ENCODE assay signal across 18 cellular contexts in genomic region chr6:45047573-45047972, GRCh38.
DNase-seq lines count a peak whose midpoint lies in the region; ATAC-seq and TF ChIP-seq lines count a peak whose summit lies in the region.
"Had no signal": no experiment of that assay in that cellular context is flagged by ENCODE, and none has a peak within 500 bp of the region (broad histone marks: within the 10 kb centered on the region; RNA-seq: fewer than 3 reads in every experiment).

No MANE protein-coding gene starts in this region.

- H3K4me3 Mint-ChIP-seq in stimulated activated naive CD8-positive, alpha-beta T cell treated with anti-CD3 and anti-CD28 coated beads, Interleukin-15, amount 100 ng/mL, for 72 hours: no peak overlapping the region
- no peak overlapping the region for H3K4me3 Mint-ChIP-seq in memory B cell
- H3K4me3 Mint-ChIP-seq: B cell; CD8-positive, alpha-beta T cell had no signal

- H3K27me3 Mint-ChIP-seq in stimulated activated naive CD8-positive, alpha-beta T cell treated with anti-CD3 and anti-CD28 coated beads, Interleukin-15, amount 100 ng/mL, for 72 hours: no peaks in the 10 kb centered on the region
- no peaks in the 10 kb centered on the region for H3K27me3 Mint-ChIP-seq in memory B cell
- H3K27me3 Mint-ChIP-seq: B cell had no signal

- H3K36me3 Mint-ChIP-seq in memory B cell: peaks cover 2% of the 10 kb centered on the region
- H3K36me3 Mint-ChIP-seq: CD8-positive, alpha-beta T cell had no signal

- WGBS in heart right ventricle, 2 donors: 87 to 94% methylated on average over 1 of the region's 1 CpG

- H3K27ac Mint-ChIP-seq in stimulated activated naive CD8-positive, alpha-beta T cell treated with anti-CD3 and anti-CD28 coated beads, Interleukin-15, amount 100 ng/mL, for 72 hours: peak overlapping the region in 1 of 2 donors; percentile 30
- H3K27ac Mint-ChIP-seq in memory B cell: no peak overlapping the region
- H3K27ac Mint-ChIP-seq: B cell; CD8-positive, alpha-beta T cell had no signal

- no peak overlapping the region for H3K4me3 ChIP-seq in heart right ventricle
- H3K4me3 ChIP-seq: BLaER1 treated with 17β-estradiol and CSF1 and Interleukin-3, amounts not matched to agents 10 nM and 100 nM; GM12878; HAP-1 had no signal

- peak; percentile 69 for ATAC-seq in stimulated activated naive CD8-positive, alpha-beta T cell treated with anti-CD3 and anti-CD28 coated beads, Interleukin-15, amount 100 ng/mL, for 72 hours
- ATAC-seq in stimulated activated naive CD8-positive, alpha-beta T cell treated with anti-CD3 and anti-CD28 coated beads, Interleukin-15, Interleukin-2, amounts not matched to agents 100 U/mL and 50 U/mL, for 24 hours: no peak
- ATAC-seq in memory B cell (ENCODE audit: low read depth) (peak; percentile 46), heart right ventricle (no peak)
- ATAC-seq: CD8-positive, alpha-beta T cell; GM12878 had no signal

- H3K9me3 Mint-ChIP-seq in stimulated activated naive CD8-positive, alpha-beta T cell treated with anti-CD3 and anti-CD28 coated beads, Interleukin-15, amount 100 ng/mL, for 72 hours: peaks cover 0 to 15% of the 10 kb centered on the region in 2 donors
- no peaks in the 10 kb centered on the region for H3K9me3 Mint-ChIP-seq in memory B cell

- TF ChIP-seq CTCF in heart right ventricle (IDR thresholded peaks at IDR 0.05): no peak

- intact Hi-C loops in heart right ventricle (cut with DNase I): no loop called here

- H3K27me3 ChIP-seq in heart right ventricle: no peaks in the 10 kb centered on the region
- H3K27me3 ChIP-seq: BLaER1 treated with 17β-estradiol and CSF1 and Interleukin-3, amounts not matched to agents 10 nM and 100 nM had no signal

- peaks cover 0 to 7% (median 0%) of the 10 kb centered on the region in 9 donors for H3K4me1 ChIP-seq in heart right ventricle

- no peaks in the 10 kb centered on the region for H3K36me3 ChIP-seq in heart right ventricle
- H3K36me3 ChIP-seq: BLaER1 treated with 17β-estradiol and CSF1 and Interleukin-3, amounts not matched to agents 10 nM and 100 nM; HAP-1 had no signal

- H3K9me3 ChIP-seq in heart right ventricle: no peaks in the 10 kb centered on the region
- H3K9me3 ChIP-seq: BLaER1 treated with 17β-estradiol and CSF1 and Interleukin-3, amounts not matched to agents 10 nM and 100 nM; HAP-1 had no signal

- peaks cover 64% of the 10 kb centered on the region for H3K4me1 Mint-ChIP-seq in stimulated activated naive CD8-positive, alpha-beta T cell treated with anti-CD3 and anti-CD28 coated beads, Interleukin-15, amount 100 ng/mL, for 72 hours
- H3K4me1 Mint-ChIP-seq in memory B cell: peaks cover 16% of the 10 kb centered on the region

- no peak for DNase-seq in stimulated activated naive CD8-positive, alpha-beta T cell treated with anti-CD3 and anti-CD28 coated beads, Interleukin-15, amount 100 ng/mL, for 72 hours
- DNase-seq in stimulated activated naive CD8-positive, alpha-beta T cell treated with anti-CD3 and anti-CD28 coated beads, Interleukin-15, Interleukin-2, amounts not matched to agents 100 U/mL and 50 U/mL, for 24 hours: no peak
- peak; percentile 49 for DNase-seq in NCI-H526 treated with DMSO at 0.1 percent for 48 hours (lab: John Stamatoyannopoulos, UW)
- DNase-seq in memory B cell (ENCODE audit: low spot score in 2 of 2): no peak
- DNase-seq in stimulated activated CD4-positive, alpha-beta T cell treated with anti-CD3 and anti-CD28 coated beads, Interleukin-1b, Interleukin-23, amount 100 ng/mL, for 48 hours: no peak
- no peak for DNase-seq in heart right ventricle
- DNase-seq in SHP77 (lab: John Stamatoyannopoulos, UW): no peak
- DNase-seq: Calu3; CD8-positive, alpha-beta T cell; DMS 273 treated with DMSO at 0.1 percent for 48 hours; DMS53; DND-41; EL; GOT3 had no signal

- no peak overlapping the region for H3K27ac ChIP-seq in heart right ventricle
- H3K27ac ChIP-seq: BLaER1 treated with 17β-estradiol and CSF1 and Interleukin-3, amounts not matched to agents 10 nM and 100 nM had no signal

Comparison
In these comparisons a context has a peak if more than half of its experiments do, and no peak if none do; other contexts are left out.
1. ATAC-seq: peak in stimulated activated naive CD8-positive, alpha-beta T cell treated with anti-CD3 and anti-CD28 coated beads, Interleukin-15, amount 100 ng/mL, for 72 hours (single experiment) and memory B cell (single experiment); none in stimulated activated naive CD8-positive, alpha-beta T cell treated with anti-CD3 and anti-CD28 coated beads, Interleukin-15, Interleukin-2, amounts not matched to agents 100 U/mL and 50 U/mL, for 24 hours (single experiment) and heart right ventricle (0 of 8).